ENCODE assay signal across 1 cellular context in the genomic region with DNA sequence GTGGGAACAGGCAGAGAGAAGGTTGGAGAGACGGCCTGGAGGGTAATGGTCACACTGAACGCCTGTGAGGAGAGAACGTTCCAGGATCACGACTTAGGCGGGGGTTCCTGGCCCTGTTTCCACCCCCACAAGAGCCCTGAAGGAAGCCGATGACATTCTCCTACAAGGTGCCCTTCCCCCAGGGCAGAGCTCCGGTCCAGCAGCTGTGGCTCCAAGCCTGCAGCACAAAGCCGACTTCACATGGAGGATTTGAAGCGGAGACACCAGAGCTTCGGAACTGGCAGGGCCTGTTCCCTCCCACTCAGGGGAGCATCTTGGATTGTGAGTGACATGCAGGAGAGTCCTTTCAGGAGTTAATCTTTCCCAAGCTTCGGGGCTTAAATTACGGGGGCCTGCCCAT.
A peak's percentile ranks its signal among the peaks of the same experiment; 100 is the strongest.
TF ChIP-seq lines count a peak whose summit lies in the region.

No MANE protein-coding gene starts in this region.

TF ChIP-seq in HepG2, 621 proteins besides CTCF, POLR2A, EP300 and RAD21:
- 0 out of 2 replicates have a peak, but pooled peaks have one; percentile 47 for TF ChIP-seq EZH2 (conservative IDR thresholded peaks at IDR 0.05; ENCODE audit: low read depth, low read length)
- TF ChIP-seq TFDP2 (CRISPR knock-in tag; IDR thresholded peaks at IDR 0.05), result no peak
